In the genomic region with DNA sequence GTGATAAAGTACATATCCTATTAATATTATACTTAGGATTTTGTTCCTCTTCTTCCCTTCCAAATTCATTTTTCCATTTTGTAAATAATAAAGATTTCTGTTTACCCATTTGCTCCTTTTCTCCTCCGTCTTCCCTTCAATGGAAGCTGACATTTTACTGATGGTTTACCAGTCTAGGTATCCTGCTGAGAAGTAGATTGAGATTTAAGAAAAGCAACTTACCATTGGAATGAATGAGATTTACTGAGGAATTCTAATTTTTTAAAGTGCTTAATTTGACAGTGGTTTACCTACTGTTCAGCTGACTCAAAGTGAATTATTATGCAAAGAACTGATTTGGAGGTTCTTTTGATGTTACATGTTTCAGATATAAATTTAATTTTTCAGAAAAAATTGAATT, we compare ENCODE assay signal across 13 cellular contexts. TPM values are rescaled to one million over a fixed set of nuclear protein-coding genes. Genes with fewer than 3 reads are reported as not detected.
DNase-seq lines count a peak whose midpoint lies in the region; ATAC-seq, FAIRE-seq and TF ChIP-seq lines count a peak whose summit lies in the region.
"Had no signal": no experiment of that assay in that cellular context is flagged by ENCODE, and none has a peak within 500 bp of the region (broad histone marks: within the 10 kb centered on the region; RNA-seq: fewer than 3 reads in every experiment).

No MANE protein-coding gene starts in this region.

- peaks cover 20 to 38% (median 35%) of the 10 kb centered on the region in 4 donors for H3K4me1 Mint-ChIP-seq in CD4-positive, CD25-positive, alpha-beta regulatory T cell
- H3K4me1 Mint-ChIP-seq in natural killer cell, result peaks cover 16 to 22% of the 10 kb centered on the region in 2 donors

- peak overlapping the region in 1 of 3 donors; percentile 84 for H3K27ac Mint-ChIP-seq in CD4-positive, CD25-positive, alpha-beta regulatory T cell
- peak overlapping the region; percentile 93 to 96 for H3K27ac Mint-ChIP-seq in natural killer cell
- H3K27ac Mint-ChIP-seq: H9 had no signal

- DNase-seq in CD4-positive, CD25-positive, alpha-beta regulatory T cell, result no peak
- DNase-seq in HFF-Myc (ENCODE audit: extremely low read depth, low read depth) (no peak), adipocyte (ENCODE audit: low read depth) (no peak), natural killer cell (no peak), NCI-H2107 (lab: John Stamatoyannopoulos, UW) (no peak), RWPE1 (ENCODE audit: low spot score) (no peak), D721Med (ENCODE audit: insufficient read length, low spot score) (no peak)
- DNase-seq: activated gamma-delta T cell treated with Interleukin-2 at 50 U/mL for 16 hours; DMS53; H9; NCI-H1092; stimulated activated CD4-positive, alpha-beta T cell treated with anti-CD3 and anti-CD28 coated beads, Interleukin-4, amount 100 ng/mL, for 4 hours had no signal

- peaks cover 32% of the 10 kb centered on the region for H3K4me1 ChIP-seq in CD4-positive, CD25-positive, alpha-beta regulatory T cell (ENCODE audit: control insufficient read depth, insufficient read depth, low read length, poor library complexity, severe bottlenecking)
- H3K4me1 ChIP-seq in adipocyte (ENCODE audit: control insufficient read depth, insufficient read depth, low read length), result peaks cover 34% of the 10 kb centered on the region

- peak overlapping the region; percentile 93 for H3K4me3 ChIP-seq in CD4-positive, CD25-positive, alpha-beta regulatory T cell (ENCODE audit: low read depth, low read length)
- H3K4me3 ChIP-seq in HFF-Myc (replicated peaks; ENCODE audit: low read depth, low read length) (peak overlapping the region; percentile 96), adipocyte (ENCODE audit: low read length) (peak overlapping the region; percentile 89)

- peaks cover 5% of the 10 kb centered on the region for H3K36me3 Mint-ChIP-seq in CD4-positive, CD25-positive, alpha-beta regulatory T cell
- H3K36me3 Mint-ChIP-seq in natural killer cell, result no peaks in the 10 kb centered on the region

- H3K4me3 Mint-ChIP-seq in CD4-positive, CD25-positive, alpha-beta regulatory T cell, result peak overlapping the region; percentile 83 to 95 (median 94)
- H3K4me3 Mint-ChIP-seq in natural killer cell, result peak overlapping the region; percentile 93
- H3K4me3 Mint-ChIP-seq: H9 had no signal

- FAIRE-seq in D721Med (lab: Jason Lieb, UNC), result no peak

- TF ChIP-seq CTCF in HFF-Myc (IDR thresholded peaks at IDR 0.05; ENCODE audit: low read depth, low read length, missing control alignments) (no peak), natural killer cell (IDR thresholded peaks at IDR 0.05) (no peak), RWPE1 (conservative IDR thresholded peaks at IDR 0.05; ENCODE audit: low read depth) (no peak), D721Med (IDR thresholded peaks at IDR 0.05; ENCODE audit: insufficient read depth, missing control alignments) (no peak)

- intact Hi-C loops in natural killer cell (cut with micrococcal nuclease), result no loop called here

- H3K9me3 Mint-ChIP-seq in CD4-positive, CD25-positive, alpha-beta regulatory T cell, result no peaks in the 10 kb centered on the region
- H3K9me3 Mint-ChIP-seq in natural killer cell, result no peaks in the 10 kb centered on the region
- H3K9me3 Mint-ChIP-seq: H9 had no signal

- H3K27me3 ChIP-seq in CD4-positive, CD25-positive, alpha-beta regulatory T cell (ENCODE audit: control insufficient read depth, insufficient read depth, low read length), result no peaks in the 10 kb centered on the region
- no peaks in the 10 kb centered on the region for H3K27me3 ChIP-seq in adipocyte (replicated peaks; ENCODE audit: control insufficient read depth, insufficient read depth, low read length)

- CTCF ChIA-PET in RWPE1 (lab: Yijun Ruan, JAX), result interaction anchor here (1.2 kb wide), 1 partner anchor 318 kb away, joined by 4 read pairs; no protein-coding TSS in a partner anchor

- H3K9me3 ChIP-seq in CD4-positive, CD25-positive, alpha-beta regulatory T cell (ENCODE audit: control insufficient read depth in 2 of 2, low read length in 2 of 2), result no peaks in the 10 kb centered on the region
- H3K9me3 ChIP-seq in adipocyte (ENCODE audit: control insufficient read depth, low read length), result no peaks in the 10 kb centered on the region

- H3K27ac ChIP-seq in CD4-positive, CD25-positive, alpha-beta regulatory T cell (ENCODE audit: insufficient read depth, low read length, poor library complexity, severe bottlenecking), result no peak overlapping the region
- no peak overlapping the region for H3K27ac ChIP-seq in RWPE1

- POLR2A ChIA-PET in RWPE1 (lab: Yijun Ruan, JAX; ENCODE audit: low non-redundant PET), result no interaction called here

- H3K36me3 ChIP-seq in CD4-positive, CD25-positive, alpha-beta regulatory T cell (ENCODE audit: control insufficient read depth, insufficient read depth, low read length), result peaks cover 13% of the 10 kb centered on the region
- H3K36me3 ChIP-seq in adipocyte (ENCODE audit: control insufficient read depth, insufficient read depth, low read length, severe bottlenecking), result peaks cover 30% of the 10 kb centered on the region

- H3K9ac ChIP-seq in adipocyte (ENCODE audit: low read length), result peak overlapping the region; percentile 100

- no peak for ATAC-seq in CD4-positive, CD25-positive, alpha-beta regulatory T cell (ENCODE audit: low read depth in 2 of 2)
- ATAC-seq in natural killer cell (no peak), GM18907 (IDR thresholded peaks at IDR 0.05; ENCODE audit: unreplicated experiment) (no peak)

- H3K27me3 Mint-ChIP-seq in CD4-positive, CD25-positive, alpha-beta regulatory T cell, result no peaks in the 10 kb centered on the region
- H3K27me3 Mint-ChIP-seq in natural killer cell (ENCODE audit: low read depth in 2 of 2), result no peaks in the 10 kb centered on the region

RNA-seq across cellular contexts. Expression of gene C15orf61, which starts 2.4 kb away (rescaled TPM):
- total RNA-seq in CD4-positive, CD25-positive, alpha-beta regulatory T cell, result 10.8 TPM
- polyA plus RNA-seq in CD4-positive, CD25-positive, alpha-beta regulatory T cell, result 10 to 100 TPM in 1 of 4 donors, 1 to 10 TPM in 3; 8.6 to 13.9 (median 9.3) TPM
- 10 to 100 TPM in 2 of 3 donors, 1 to 10 TPM in 1; 8.7 to 16.4 (median 12.6) TPM for total RNA-seq in natural killer cell

RNA-seq across cellular contexts. Expression of gene MAP2K5, which starts 19.2 kb away (rescaled TPM):
- total RNA-seq in CD4-positive, CD25-positive, alpha-beta regulatory T cell, result 30.8 TPM
- 10 to 100 TPM; 14.5 to 20.9 (median 17.0) TPM for polyA plus RNA-seq in CD4-positive, CD25-positive, alpha-beta regulatory T cell
- total RNA-seq in natural killer cell, result 10 to 100 TPM; 25.6 to 32.6 (median 29.2) TPM
